ENCODE assay signal across 9 cellular contexts in genomic region chr1:113140588-113141446, GRCh38.
DNase-seq lines count a peak whose midpoint lies in the region; ATAC-seq, FAIRE-seq and TF ChIP-seq lines count a peak whose summit lies in the region.
"Had no signal": no experiment of that assay in that cellular context is flagged by ENCODE, and none has a peak within 500 bp of the region (broad histone marks: within the 10 kb centered on the region; RNA-seq: fewer than 3 reads in every experiment).

No MANE protein-coding gene starts in this region.

- no peaks in the 10 kb centered on the region for H4K20me1 ChIP-seq in DOHH2 (ENCODE audit: control insufficient read depth, insufficient read depth, low read depth, low read length)

- H3K4me3 ChIP-seq in DOHH2 (ENCODE audit: low read length) (peak overlapping the region; percentile 37; the same call in 1 of the 2 replicates), SJSA1 (no peak overlapping the region), pancreas (peak overlapping the region in 1 of 4 donors; percentile 20)

- no peak for FAIRE-seq in pancreas (lab: Jason Lieb, UNC)

- 23 to 39% methylated on average over 13 of the region's 13 CpGs for WGBS in pancreas, 2 donors

- no peaks in the 10 kb centered on the region for H3K79me2 ChIP-seq in DOHH2 (ENCODE audit: control insufficient read depth, low read length)

- TF ChIP-seq CTCF in DOHH2 (IDR thresholded peaks at IDR 0.05; ENCODE audit: low read depth, low read length, poor library complexity, severe bottlenecking) (peak; percentile 91), pancreas (IDR thresholded peaks at IDR 0.05) (peak; percentile 47 to 72 (median 65))

- CTCF ChIA-PET in activated naive CD4-positive, alpha-beta T cell treated with anti-CD3 and anti-CD28 coated beads, Interleukin-2, amount 10 ng/mL, durations not matched to agents 7 days and 5 days (lab: Charles Lee) = interaction anchor here (0.6 to 3.2 kb wide), 9 partner anchors 68 to 657 kb away, joined by 3 to 12 read pairs (median 5); partner anchors contain the start of genes LRIG2, MAGI3 and PPM1J

- no peaks in the 10 kb centered on the region for H3K9me3 ChIP-seq in DOHH2 (ENCODE audit: control insufficient read depth, insufficient read depth, low read length)
- no peaks in the 10 kb centered on the region for H3K9me3 ChIP-seq in SJSA1 (replicated peaks)
- no peaks in the 10 kb centered on the region for H3K9me3 ChIP-seq in pancreas
- H3K9me3 ChIP-seq: neutrophil had no signal

- no peaks in the 10 kb centered on the region for H3F3A ChIP-seq in DOHH2 (ENCODE audit: control insufficient read depth, insufficient read depth)

- ATAC-seq in GM21737 (IDR thresholded peaks at IDR 0.05; ENCODE audit: unreplicated experiment) (peak; percentile 70), pancreas (peak; percentile 90 to 96 (median 95))

- no peaks in the 10 kb centered on the region for H3K36me3 ChIP-seq in DOHH2 (ENCODE audit: control insufficient read depth, low read length)
- no peaks in the 10 kb centered on the region for H3K36me3 ChIP-seq in SJSA1
- no peaks in the 10 kb centered on the region for H3K36me3 ChIP-seq in pancreas
- H3K36me3 ChIP-seq: neutrophil had no signal

- no peaks in the 10 kb centered on the region for H3K27me3 ChIP-seq in DOHH2 (ENCODE audit: control insufficient read depth, low read length)
- H3K27me3 ChIP-seq in SJSA1 (replicated peaks) = no peaks in the 10 kb centered on the region
- no peaks in the 10 kb centered on the region for H3K27me3 ChIP-seq in pancreas
- H3K27me3 ChIP-seq: neutrophil had no signal

- H3K27ac Mint-ChIP-seq in activated naive CD4-positive, alpha-beta T cell treated with anti-CD3 and anti-CD28 coated beads, Interleukin-2, amount 10 ng/mL, durations not matched to agents 7 days and 5 days = no peak overlapping the region

- DNase-seq in LoVo (ENCODE audit: low spot score) (peak; percentile 72), SJSA1 (ENCODE audit: low read depth in 1 of 2, low spot score in 2 of 2) (peak; percentile 46 to 58), globus pallidus (ENCODE audit: low spot score) (peak; percentile 69), pancreas (peak; percentile 47 to 71 (median 56))
- DNase-seq in activated naive CD4-positive, alpha-beta T cell treated with anti-CD3 and anti-CD28 coated beads, Interleukin-2, amount 10 ng/mL, durations not matched to agents 7 days and 5 days = peak; percentile 69
- DNase-seq in NK-92 treated with Interleukin-12 subunit alpha and Interleukin-12 subunit beta, amount 100 ng/mL, for 24 hours (lab: John Stamatoyannopoulos, UW) = no peak

- H3K36me3 Mint-ChIP-seq in activated naive CD4-positive, alpha-beta T cell treated with anti-CD3 and anti-CD28 coated beads, Interleukin-2, amount 10 ng/mL, durations not matched to agents 7 days and 5 days = no peaks in the 10 kb centered on the region

- H3K27ac ChIP-seq in DOHH2 (ENCODE audit: low read depth, low read length) (no peak overlapping the region), SJSA1 (no peak overlapping the region), pancreas (peak overlapping the region in 2 of 4 donors; percentile 15 to 50)
- H3K27ac ChIP-seq: neutrophil had no signal

- no peaks in the 10 kb centered on the region for H3K9me3 Mint-ChIP-seq in activated naive CD4-positive, alpha-beta T cell treated with anti-CD3 and anti-CD28 coated beads, Interleukin-2, amount 10 ng/mL, durations not matched to agents 7 days and 5 days

- peak overlapping the region; percentile 25 for H3K4me2 ChIP-seq in DOHH2 (ENCODE audit: low read length)

- intact Hi-C loops in pancreas (cut with DNase I) = loop anchor here in 2 of 3 donors (10.0 kb wide), 2 partner anchors 244 to 544 kb away; no protein-coding TSS in a partner anchor

- peaks cover 19% of the 10 kb centered on the region for H3K4me1 Mint-ChIP-seq in activated naive CD4-positive, alpha-beta T cell treated with anti-CD3 and anti-CD28 coated beads, Interleukin-2, amount 10 ng/mL, durations not matched to agents 7 days and 5 days

- H3K9me2 ChIP-seq in DOHH2 (replicated peaks; ENCODE audit: control insufficient read depth, low read length) = no peaks in the 10 kb centered on the region

- H3K4me1 ChIP-seq in DOHH2 (ENCODE audit: control insufficient read depth, low read length) (peaks cover 6% of the 10 kb centered on the region), SJSA1 (replicated peaks) (peaks cover 18% of the 10 kb centered on the region), pancreas (peaks cover 0 to 9% (median 7%) of the 10 kb centered on the region in 3 donors)

- H3K4me3 Mint-ChIP-seq in activated naive CD4-positive, alpha-beta T cell treated with anti-CD3 and anti-CD28 coated beads, Interleukin-2, amount 10 ng/mL, durations not matched to agents 7 days and 5 days = no peak overlapping the region

- H3K27me3 Mint-ChIP-seq in activated naive CD4-positive, alpha-beta T cell treated with anti-CD3 and anti-CD28 coated beads, Interleukin-2, amount 10 ng/mL, durations not matched to agents 7 days and 5 days = no peaks in the 10 kb centered on the region
